8 cellular contexts compared by ENCODE assay signal in genomic region chr13:46665630-46666482, GRCh38.
A peak's percentile ranks its signal among the peaks of the same experiment; 100 is the strongest.
DNase-seq lines count a peak whose midpoint lies in the region; FAIRE-seq and TF ChIP-seq lines count a peak whose summit lies in the region.

No MANE protein-coding gene starts in this region.

- no TSS peak for BruUV-seq in mammary epithelial cell (replicated peaks; lab: Mats Ljungman, UMichigan)

- 63% methylated on average over 7 of the region's 7 CpGs for WGBS in mammary epithelial cell (ENCODE audit: low coverage, missing lambda C conversion rate)
- 22 to 32% methylated on average over 5 to 7 of the region's 7 CpGs for WGBS in transverse colon (ENCODE audit: low coverage in 1 of 2), 2 donors

- peak overlapping the region; percentile 32 to 55 for H3K27ac ChIP-seq in breast epithelium
- H3K27ac ChIP-seq in mammary epithelial cell (ENCODE audit: insufficient read depth, low read depth, low read length): no peak overlapping the region
- H3K27ac ChIP-seq in transverse colon: peak overlapping the region; percentile 65 to 82 (median 71)

- H3K36me3 ChIP-seq in breast epithelium: no peaks in the 10 kb centered on the region
- H3K36me3 ChIP-seq in mammary epithelial cell (ENCODE audit: insufficient read depth, low read length): peaks cover 7% of the 10 kb centered on the region
- no peaks in the 10 kb centered on the region for H3K36me3 ChIP-seq in transverse colon

- H4K20me1 ChIP-seq in mammary epithelial cell (ENCODE audit: insufficient read depth, low read length): no peaks in the 10 kb centered on the region

- no peak overlapping the region for H2AFZ ChIP-seq in mammary epithelial cell (ENCODE audit: low read depth, low read length)

- DNase-seq in breast epithelium (ENCODE audit: low spot score in 2 of 2) (no peak), mammary epithelial cell (no peak), RCC 7860 (ENCODE audit: low spot score) (peak; percentile 42), iris pigment epithelial cell (ENCODE audit: low read depth) (peak; percentile 33), transverse colon (no peak), GF-D8 (lab: John Stamatoyannopoulos, UW) (no peak), NK-92 (lab: John Stamatoyannopoulos, UW; ENCODE audit: unreplicated experiment) (no peak)
- DNase-seq in activated effector memory CD4-positive, alpha-beta T cell treated with Interleukin-2 at 50 U/mL for 16 hours: no peak

- no peak for TF ChIP-seq EP300 in transverse colon (IDR thresholded peaks at IDR 0.05; ENCODE audit: low read depth)

- peaks cover 71% of the 10 kb centered on the region for H3K79me2 ChIP-seq in mammary epithelial cell (ENCODE audit: insufficient read depth, low read length)

- peak; percentile 46 for FAIRE-seq in RCC 7860 (lab: Jason Lieb, UNC)

- TF ChIP-seq CTCF in breast epithelium (IDR thresholded peaks at IDR 0.05) (no peak), mammary epithelial cell (conservative IDR thresholded peaks at IDR 0.05 in 1 of 2, IDR thresholded peaks at IDR 0.05 in 1 of 2; ENCODE audit: extremely low read depth in 1 of 2, insufficient read depth in 1 of 2, low read depth in 1 of 2, low read length in 2 of 2) (no peak), transverse colon (IDR thresholded peaks at IDR 0.05) (no peak)

- intact Hi-C loops in breast epithelium (cut with DNase I; ENCODE audit: low total_unique reads) (no loop called here), mammary epithelial cell (cut with micrococcal nuclease) (loop anchor here (5.0 kb wide), 1 partner anchor 44 kb away; no protein-coding TSS in a partner anchor), transverse colon (cut with DNase I; ENCODE audit: low total_unique reads) (no loop called here)

- dilution Hi-C loops in mammary epithelial cell (cut with HindIII; ENCODE audit: low sequenced_read_pairs): no loop called here

- TF ChIP-seq POLR2A in breast epithelium (IDR thresholded peaks at IDR 0.05) (no peak), transverse colon (IDR thresholded peaks at IDR 0.05) (no peak)

- no peak overlapping the region for H3K4me2 ChIP-seq in mammary epithelial cell (ENCODE audit: insufficient read depth, low read depth, low read length)

- H3K9ac ChIP-seq in mammary epithelial cell (ENCODE audit: insufficient read depth, low read length): no peak overlapping the region

- CTCF ChIA-PET in mammary epithelial cell (lab: Charles Lee; ENCODE audit: low non-redundant PET): interaction anchor here (0.5 kb wide), 1 partner anchor 989 kb away, joined by 3 read pairs; no protein-coding TSS in a partner anchor

- in situ Hi-C loops in mammary epithelial cell (cut with MboI; ENCODE audit: low sequenced_read_pairs in 2 of 2) (no loop called here), transverse colon (cut with MboI; ENCODE audit: low pct_ligation_motif_present in 1 of 4, low pct_unique_long_range_greater_than_20kb in 1 of 4, low sequenced_read_pairs in 3 of 4) (no loop called here)

- peaks cover 0 to 18% of the 10 kb centered on the region in 2 donors for H3K4me1 ChIP-seq in breast epithelium
- H3K4me1 ChIP-seq in mammary epithelial cell (ENCODE audit: insufficient read depth, low read length): peaks cover 6% of the 10 kb centered on the region
- H3K4me1 ChIP-seq in transverse colon: peaks cover 35 to 79% (median 52%) of the 10 kb centered on the region in 4 donors

- H3K27me3 ChIP-seq in breast epithelium: no peaks in the 10 kb centered on the region
- no peaks in the 10 kb centered on the region for H3K27me3 ChIP-seq in mammary epithelial cell (ENCODE audit: insufficient read depth, low read length)
- H3K27me3 ChIP-seq in transverse colon: no peaks in the 10 kb centered on the region

- H3K9me3 ChIP-seq in breast epithelium (no peaks in the 10 kb centered on the region), mammary epithelial cell (replicated peaks; ENCODE audit: insufficient read depth, low read length) (no peaks in the 10 kb centered on the region), transverse colon (no peaks in the 10 kb centered on the region)

- H3K4me3 ChIP-seq in breast epithelium: no peak overlapping the region
- H3K4me3 ChIP-seq in mammary epithelial cell (replicated peaks in 1 of 3; ENCODE audit: insufficient read depth in 1 of 3, low read depth in 2 of 3, low read length in 3 of 3): no peak overlapping the region
- no peak overlapping the region for H3K4me3 ChIP-seq in transverse colon

Comparison
In these comparisons a context has a peak if more than half of its experiments do, and no peak if none do; other contexts are left out.
1. DNase-seq: peak in RCC 7860 (single experiment) and iris pigment epithelial cell (single experiment); none in breast epithelium (0 of 2), mammary epithelial cell (single experiment), transverse colon (single experiment), GF-D8 (single experiment), NK-92 (single experiment) and activated effector memory CD4-positive, alpha-beta T cell treated with Interleukin-2 at 50 U/mL for 16 hours (single experiment).